ENCODE assay signal across 8 cellular contexts in genomic region chr17:68101992-68102758, GRCh38.
DNase-seq lines count a peak whose midpoint lies in the region; ATAC-seq and TF ChIP-seq lines count a peak whose summit lies in the region.

No MANE protein-coding gene starts in this region.

- TF ChIP-seq POLR2A in esophagus squamous epithelium (IDR thresholded peaks at IDR 0.05): no peak

- peaks cover 49% of the 10 kb centered on the region for H3K4me1 Mint-ChIP-seq in CD4-positive, alpha-beta T cell (ENCODE audit: low read depth)
- peaks cover 41% of the 10 kb centered on the region for H3K4me1 Mint-ChIP-seq in activated CD8-positive, alpha-beta memory T cell treated with anti-CD3 and anti-CD28 coated beads, Interleukin-2, amount 10 ng/mL, durations not matched to agents 7 days and 5 days
- peaks cover 20% of the 10 kb centered on the region for H3K4me1 Mint-ChIP-seq in nephron progenitor cell

- POLR2A ChIA-PET in CD4-positive, alpha-beta T cell (lab: Charles Lee): interaction anchor here (0.6 to 1.2 kb wide), 2 partner anchors 15 to 356 kb away, joined by 4 read pairs; no protein-coding TSS in a partner anchor

- intact Hi-C loops in CD4-positive, alpha-beta T cell (cut with DNase I, micrococcal nuclease): loop anchor here in 1 of 2 experiments (10.0 kb wide), 1 partner anchor 103 kb away; no protein-coding TSS in a partner anchor
- intact Hi-C loops in esophagus squamous epithelium (cut with DNase I): no loop called here

- H3K36me3 ChIP-seq in esophagus squamous epithelium: no peaks in the 10 kb centered on the region

- H3K36me3 Mint-ChIP-seq in CD4-positive, alpha-beta T cell (ENCODE audit: low read depth): peaks cover 24% of the 10 kb centered on the region
- H3K36me3 Mint-ChIP-seq in activated CD8-positive, alpha-beta memory T cell treated with anti-CD3 and anti-CD28 coated beads, Interleukin-2, amount 10 ng/mL, durations not matched to agents 7 days and 5 days: peaks cover 6% of the 10 kb centered on the region
- peaks cover 36% of the 10 kb centered on the region for H3K36me3 Mint-ChIP-seq in nephron progenitor cell (ENCODE audit: low read depth)

- H3K4me3 Mint-ChIP-seq in CD4-positive, alpha-beta T cell: peak overlapping the region; percentile 99
- H3K4me3 Mint-ChIP-seq in activated CD8-positive, alpha-beta memory T cell treated with anti-CD3 and anti-CD28 coated beads, Interleukin-2, amount 10 ng/mL, durations not matched to agents 7 days and 5 days: peak overlapping the region; percentile 91
- H3K4me3 Mint-ChIP-seq in nephron progenitor cell: peak overlapping the region; percentile 92

- no peaks in the 10 kb centered on the region for H3K27me3 Mint-ChIP-seq in CD4-positive, alpha-beta T cell
- H3K27me3 Mint-ChIP-seq in activated CD8-positive, alpha-beta memory T cell treated with anti-CD3 and anti-CD28 coated beads, Interleukin-2, amount 10 ng/mL, durations not matched to agents 7 days and 5 days: no peaks in the 10 kb centered on the region
- peaks cover 43% of the 10 kb centered on the region for H3K27me3 Mint-ChIP-seq in nephron progenitor cell (ENCODE audit: low read depth, poor library complexity)

- TF ChIP-seq CTCF in CD4-positive, alpha-beta T cell (IDR thresholded peaks at IDR 0.05): no peak
- TF ChIP-seq CTCF in esophagus squamous epithelium (IDR thresholded peaks at IDR 0.05): no peak
- TF ChIP-seq CTCF in nephron progenitor cell (IDR thresholded peaks at IDR 0.05): no peak

- CTCF ChIA-PET in CD4-positive, alpha-beta T cell (lab: Charles Lee): interaction anchor here (1.2 kb wide), 1 partner anchor 98 kb away, joined by 3 read pairs; no protein-coding TSS in a partner anchor
- CTCF ChIA-PET in activated CD8-positive, alpha-beta memory T cell treated with anti-CD3 and anti-CD28 coated beads, Interleukin-2, amount 10 ng/mL, durations not matched to agents 7 days and 5 days (lab: Charles Lee): interaction anchor here (1.2 kb wide), 1 partner anchor 70 kb away, joined by 3 read pairs; no protein-coding TSS in a partner anchor

- WGBS in esophagus squamous epithelium, 2 donors: 1 to 5% methylated on average over 18 to 28 of the region's 41 CpGs

- ATAC-seq in CD4-positive, alpha-beta T cell (ENCODE audit: poor library complexity): peak; percentile 69
- peak; percentile 22 for ATAC-seq in HG03354 (IDR thresholded peaks at IDR 0.05; ENCODE audit: poor library complexity, severe bottlenecking, unreplicated experiment)
- peak; percentile 20 for ATAC-seq in activated CD8-positive, alpha-beta memory T cell treated with anti-CD3 and anti-CD28 coated beads, Interleukin-2, amount 10 ng/mL, durations not matched to agents 7 days and 5 days
- no peak for ATAC-seq in GM18520 (IDR thresholded peaks at IDR 0.05; ENCODE audit: unreplicated experiment)
- no peak for ATAC-seq in GM19328 (IDR thresholded peaks at IDR 0.05; ENCODE audit: unreplicated experiment)

- no peaks in the 10 kb centered on the region for H3K27me3 ChIP-seq in CD4-positive, alpha-beta T cell (ENCODE audit: control insufficient read depth, insufficient read depth, low read length)
- H3K27me3 ChIP-seq in esophagus squamous epithelium: no peaks in the 10 kb centered on the region

- peak overlapping the region; percentile 94 for H3K27ac Mint-ChIP-seq in CD4-positive, alpha-beta T cell
- H3K27ac Mint-ChIP-seq in activated CD8-positive, alpha-beta memory T cell treated with anti-CD3 and anti-CD28 coated beads, Interleukin-2, amount 10 ng/mL, durations not matched to agents 7 days and 5 days: peak overlapping the region; percentile 84
- peak overlapping the region; percentile 71 for H3K27ac Mint-ChIP-seq in nephron progenitor cell

- H3K9me3 Mint-ChIP-seq in CD4-positive, alpha-beta T cell: no peaks in the 10 kb centered on the region
- H3K9me3 Mint-ChIP-seq in activated CD8-positive, alpha-beta memory T cell treated with anti-CD3 and anti-CD28 coated beads, Interleukin-2, amount 10 ng/mL, durations not matched to agents 7 days and 5 days (ENCODE audit: low read depth): no peaks in the 10 kb centered on the region
- H3K9me3 Mint-ChIP-seq in nephron progenitor cell: peaks cover 14% of the 10 kb centered on the region

- H3K4me3 ChIP-seq in esophagus squamous epithelium: peak overlapping the region; percentile 72 to 90 (median 76)

- peak overlapping the region; percentile 65 for H3K27ac ChIP-seq in CD4-positive, alpha-beta T cell (ENCODE audit: low read depth, low read length)
- H3K27ac ChIP-seq in esophagus squamous epithelium: peak overlapping the region; percentile 87 to 93 (median 89)

- H3K4me1 ChIP-seq in esophagus squamous epithelium: peaks cover 6 to 47% (median 6%) of the 10 kb centered on the region in 3 donors

- no peaks in the 10 kb centered on the region for H3K9me3 ChIP-seq in CD4-positive, alpha-beta T cell (ENCODE audit: control insufficient read depth, low read length)
- no peaks in the 10 kb centered on the region for H3K9me3 ChIP-seq in esophagus squamous epithelium

- DNase-seq in CD4-positive, alpha-beta T cell: peak in 9 of 10 experiments; percentile 18 to 47 (median 23)
- peak; percentile 53 for DNase-seq in activated CD8-positive, alpha-beta memory T cell treated with anti-CD3 and anti-CD28 coated beads, Interleukin-2, amount 10 ng/mL, durations not matched to agents 7 days and 5 days
- no peak for DNase-seq in esophagus squamous epithelium (lab: John Stamatoyannopoulos, UW)
- peak; percentile 16 for DNase-seq in nephron progenitor cell
- DNase-seq in NK-92 treated with Interleukin-12 subunit alpha and Interleukin-12 subunit beta, amount 100 ng/mL, for 24 hours (lab: John Stamatoyannopoulos, UW): no peak

Comparison
In these comparisons a context has a peak if more than half of its experiments do, and no peak if none do; other contexts are left out.
1. ATAC-seq: peak in CD4-positive, alpha-beta T cell (single experiment), HG03354 (single experiment) and activated CD8-positive, alpha-beta memory T cell treated with anti-CD3 and anti-CD28 coated beads, Interleukin-2, amount 10 ng/mL, durations not matched to agents 7 days and 5 days (single experiment); none in GM18520 (single experiment) and GM19328 (single experiment).
2. DNase-seq: peak in CD4-positive, alpha-beta T cell (9 of 10), activated CD8-positive, alpha-beta memory T cell treated with anti-CD3 and anti-CD28 coated beads, Interleukin-2, amount 10 ng/mL, durations not matched to agents 7 days and 5 days (single experiment) and nephron progenitor cell (single experiment); none in esophagus squamous epithelium (single experiment) and NK-92 treated with Interleukin-12 subunit alpha and Interleukin-12 subunit beta, amount 100 ng/mL, for 24 hours (single experiment).
3. Peak in every context shown above with its lines, with median percentiles within 50 percentile points of each other: H3K27ac Mint-ChIP-seq and H3K4me3 Mint-ChIP-seq.